Comparison of ENCODE assay signal across 16 cellular contexts in genomic region chr3:47022540-47023161, GRCh38. TPM values are rescaled to one million over a fixed set of nuclear protein-coding genes. Genes with fewer than 3 reads are reported as not detected.
A peak's percentile ranks its signal among the peaks of the same experiment; 100 is the strongest.
DNase-seq lines count a peak whose midpoint lies in the region; ATAC-seq and TF ChIP-seq lines count a peak whose summit lies in the region.
"Had no signal": no experiment of that assay in that cellular context is flagged by ENCODE, and none has a peak within 500 bp of the region (broad histone marks: within the 10 kb centered on the region; RNA-seq: fewer than 3 reads in every experiment).

No MANE protein-coding gene starts in this region.

- H3K27me3 Mint-ChIP-seq in HFFc6 (ENCODE audit: insufficient read depth): peaks cover 2% of the 10 kb centered on the region; the same call in 1 of the 2 replicates
- H3K27me3 Mint-ChIP-seq in activated CD4-positive, alpha-beta T cell treated with anti-CD3 and anti-CD28 coated beads, Interleukin-2, amount 10 ng/mL, durations not matched to agents 7 days and 5 days: no peaks in the 10 kb centered on the region
- H3K27me3 Mint-ChIP-seq in activated CD4-positive, alpha-beta memory T cell treated with anti-CD3 and anti-CD28 coated beads for 36 hours: no peaks in the 10 kb centered on the region
- H3K27me3 Mint-ChIP-seq: stimulated activated naive CD8-positive, alpha-beta T cell treated with anti-CD3 and anti-CD28 coated beads, Interleukin-15, Interleukin-2, amounts not matched to agents 100 ng/mL and 50 ng/mL, for 24 hours had no signal

- peak; percentile 14 for DNase-seq in AG20443 (ENCODE audit: low spot score)
- DNase-seq in HFFc6: no peak
- DNase-seq in adrenal gland: peak in 5 of 7 donors; percentile 35 to 74 (median 61)
- peak; percentile 60 for DNase-seq in left lobe of liver (ENCODE audit: low spot score)
- no peak for DNase-seq in activated CD4-positive, alpha-beta T cell treated with anti-CD3 and anti-CD28 coated beads, Interleukin-2, amount 10 ng/mL, durations not matched to agents 7 days and 5 days
- DNase-seq in SW480 (ENCODE audit: low spot score): no peak
- no peak for DNase-seq in activated CD4-positive, alpha-beta memory T cell treated with anti-CD3 and anti-CD28 coated beads for 36 hours
- no peak for DNase-seq in lower leg skin (ENCODE audit: low spot score in 2 of 2)
- DNase-seq: activated CD4-positive, alpha-beta T cell treated with anti-CD3 and anti-CD28 coated beads for 48 hours; activated naive CD4-positive, alpha-beta T cell; Caco-2; effector CD8-positive, alpha-beta T cell; NCI-H1694 treated with DMSO at 0.1 percent for 48 hours; stimulated activated CD4-positive, alpha-beta T cell treated with anti-CD3 and anti-CD28 coated beads, Interleukin-1b, Interleukin-23, amount 100 ng/mL, for 48 hours had no signal

- peaks cover 0 to 22% of the 10 kb centered on the region in 2 donors for H3K36me3 ChIP-seq in adrenal gland (replicated peaks in 1 of 2)

- no peak overlapping the region for H3K4me3 ChIP-seq in adrenal gland
- H3K4me3 ChIP-seq in lower leg skin (ENCODE audit: low read depth, poor library complexity, severe bottlenecking): no peak overlapping the region

- WGBS in adrenal gland, 4 donors: 49 to 67% (median 56%) methylated on average over 3 of the region's 3 CpGs
- 65 to 68% methylated on average over 3 of the region's 3 CpGs for WGBS in lower leg skin, 2 donors

- no peaks in the 10 kb centered on the region for H3K27me3 ChIP-seq in adrenal gland

- CTCF ChIA-PET in activated CD4-positive, alpha-beta T cell treated with anti-CD3 and anti-CD28 coated beads, Interleukin-2, amount 10 ng/mL, durations not matched to agents 7 days and 5 days (lab: Charles Lee): interaction anchor here (0.5 to 1.4 kb wide), 5 partner anchors 10 to 399 kb away, joined by 3 to 4 read pairs (median 3); no protein-coding TSS in a partner anchor
- CTCF ChIA-PET in activated CD4-positive, alpha-beta memory T cell treated with anti-CD3 and anti-CD28 coated beads for 36 hours (lab: Charles Lee): interaction anchor here (0.6 to 1.1 kb wide), 2 partner anchors 24 to 68 kb away, joined by 3 to 4 read pairs; no protein-coding TSS in a partner anchor

- TF ChIP-seq CTCF in HFFc6 (IDR thresholded peaks at IDR 0.05) (no peak), adrenal gland (IDR thresholded peaks at IDR 0.05) (no peak), lower leg skin (IDR thresholded peaks at IDR 0.05) (no peak)

- H3K9me3 Mint-ChIP-seq in HFFc6: no peaks in the 10 kb centered on the region
- no peaks in the 10 kb centered on the region for H3K9me3 Mint-ChIP-seq in activated CD4-positive, alpha-beta T cell treated with anti-CD3 and anti-CD28 coated beads, Interleukin-2, amount 10 ng/mL, durations not matched to agents 7 days and 5 days
- no peaks in the 10 kb centered on the region for H3K9me3 Mint-ChIP-seq in activated CD4-positive, alpha-beta memory T cell treated with anti-CD3 and anti-CD28 coated beads for 36 hours
- H3K9me3 Mint-ChIP-seq: neural crest cell; stimulated activated naive CD8-positive, alpha-beta T cell treated with anti-CD3 and anti-CD28 coated beads, Interleukin-15, Interleukin-2, amounts not matched to agents 100 ng/mL and 50 ng/mL, for 24 hours had no signal

- no peaks in the 10 kb centered on the region for H3K9me3 ChIP-seq in adrenal gland (replicated peaks in 1 of 3)
- H3K9me3 ChIP-seq: Caco-2 had no signal

- no peak overlapping the region for H3K4me3 Mint-ChIP-seq in HFFc6
- H3K4me3 Mint-ChIP-seq in activated CD4-positive, alpha-beta T cell treated with anti-CD3 and anti-CD28 coated beads, Interleukin-2, amount 10 ng/mL, durations not matched to agents 7 days and 5 days: no peak overlapping the region
- no peak overlapping the region for H3K4me3 Mint-ChIP-seq in activated CD4-positive, alpha-beta memory T cell treated with anti-CD3 and anti-CD28 coated beads for 36 hours
- H3K4me3 Mint-ChIP-seq: neural crest cell; stimulated activated naive CD8-positive, alpha-beta T cell treated with anti-CD3 and anti-CD28 coated beads, Interleukin-15, Interleukin-2, amounts not matched to agents 100 ng/mL and 50 ng/mL, for 24 hours had no signal

- TF ChIP-seq POLR2A in adrenal gland (IDR thresholded peaks at IDR 0.05) (no peak), lower leg skin (IDR thresholded peaks at IDR 0.05) (no peak)

- peaks cover 0 to 25% of the 10 kb centered on the region in 2 donors for H3K4me1 ChIP-seq in adrenal gland (replicated peaks in 1 of 2)
- H3K4me1 ChIP-seq: Caco-2 had no signal

- POLR2A ChIA-PET in activated CD4-positive, alpha-beta T cell treated with anti-CD3 and anti-CD28 coated beads, Interleukin-2, amount 10 ng/mL, durations not matched to agents 7 days and 5 days (lab: Charles Lee): interaction anchor here (0.6 kb wide), 1 partner anchor 74 kb away, joined by 6 read pairs; no protein-coding TSS in a partner anchor
- POLR2A ChIA-PET in activated CD4-positive, alpha-beta memory T cell treated with anti-CD3 and anti-CD28 coated beads for 36 hours (lab: Charles Lee): interaction anchor here (0.6 kb wide), 1 partner anchor 17 kb away, joined by 7 read pairs; no protein-coding TSS in a partner anchor

- peaks cover 17% of the 10 kb centered on the region; the same call in 1 of the 2 replicates for H3K36me3 Mint-ChIP-seq in HFFc6 (ENCODE audit: low read depth)
- peaks cover 22% of the 10 kb centered on the region for H3K36me3 Mint-ChIP-seq in activated CD4-positive, alpha-beta T cell treated with anti-CD3 and anti-CD28 coated beads, Interleukin-2, amount 10 ng/mL, durations not matched to agents 7 days and 5 days (ENCODE audit: low read depth)
- H3K36me3 Mint-ChIP-seq in activated CD4-positive, alpha-beta memory T cell treated with anti-CD3 and anti-CD28 coated beads for 36 hours: peaks cover 9% of the 10 kb centered on the region

- peak; percentile 80 for ATAC-seq in left lobe of liver

- intact Hi-C loops in adrenal gland (cut with DNase I) (no loop called here), lower leg skin (cut with DNase I; ENCODE audit: low total_unique reads) (no loop called here)
- intact Hi-C loops in activated CD4-positive, alpha-beta memory T cell treated with anti-CD3 and anti-CD28 coated beads for 36 hours (cut with micrococcal nuclease): no loop called here

- H3K27ac Mint-ChIP-seq in HFFc6: peak overlapping the region; percentile 55
- no peak overlapping the region for H3K27ac Mint-ChIP-seq in activated CD4-positive, alpha-beta T cell treated with anti-CD3 and anti-CD28 coated beads, Interleukin-2, amount 10 ng/mL, durations not matched to agents 7 days and 5 days
- no peak overlapping the region for H3K27ac Mint-ChIP-seq in activated CD4-positive, alpha-beta memory T cell treated with anti-CD3 and anti-CD28 coated beads for 36 hours
- H3K27ac Mint-ChIP-seq: stimulated activated naive CD8-positive, alpha-beta T cell treated with anti-CD3 and anti-CD28 coated beads, Interleukin-15, Interleukin-2, amounts not matched to agents 100 ng/mL and 50 ng/mL, for 24 hours had no signal

- H3K4me1 Mint-ChIP-seq in HFFc6 (ENCODE audit: low read depth): peaks cover 60% of the 10 kb centered on the region
- H3K4me1 Mint-ChIP-seq in activated CD4-positive, alpha-beta T cell treated with anti-CD3 and anti-CD28 coated beads, Interleukin-2, amount 10 ng/mL, durations not matched to agents 7 days and 5 days: peaks cover 40% of the 10 kb centered on the region
- H3K4me1 Mint-ChIP-seq in activated CD4-positive, alpha-beta memory T cell treated with anti-CD3 and anti-CD28 coated beads for 36 hours (ENCODE audit: low read depth): peaks cover 56% of the 10 kb centered on the region
- H3K4me1 Mint-ChIP-seq: neural crest cell had no signal

- H3K27ac ChIP-seq in adrenal gland: peak overlapping the region in 3 of 5 donors; percentile 0 to 29 (median 21)

RNA-seq across cellular contexts. Expression of gene NBEAL2, which starts 43.2 kb away (rescaled TPM):
- 1 to 10 TPM; 5.3 to 7.6 (median 5.8) TPM for total RNA-seq in HFFc6 (2021; fragmentation: NEBNext Ultra II Directional; extraction: Animal tissue kit (Norgen Biotek cat#: 25700))
- total RNA-seq in adrenal gland (10 to 100 TPM; 17.5 to 47.1 (median 29.0) TPM), left lobe of liver (12.2 TPM), lower leg skin (100 to 1,000 TPM; 176 to 519 (median 217) TPM)
- 100 to 1,000 TPM in 1 of 3 donors, 10 to 100 TPM in 2; 20.8 to 154 (median 71.6) TPM for polyA plus RNA-seq in adrenal gland
- 100 to 1,000 TPM; 194 to 212 TPM for total RNA-seq in activated CD4-positive, alpha-beta T cell treated with anti-CD3 and anti-CD28 coated beads, Interleukin-2, amount 10 ng/mL, durations not matched to agents 7 days and 5 days
- total RNA-seq in activated CD4-positive, alpha-beta memory T cell treated with anti-CD3 and anti-CD28 coated beads for 36 hours: 100 to 1,000 TPM; 114 to 117 TPM

RNA-seq across cellular contexts. Expression of gene CCDC12, which starts 46.1 kb away (rescaled TPM):
- total RNA-seq in HFFc6 (2021; fragmentation: NEBNext Ultra II Directional; extraction: Animal tissue kit (Norgen Biotek cat#: 25700)): 10 to 100 TPM; 21.3 to 27.9 (median 27.2) TPM
- total RNA-seq in adrenal gland: 10 to 100 TPM; 33.2 to 77.0 (median 65.9) TPM
- polyA plus RNA-seq in adrenal gland: 100 to 1,000 TPM in 2 of 3 donors, 10 to 100 TPM in 1; 72.0 to 145 (median 122) TPM
- total RNA-seq in left lobe of liver: 19.3 TPM
- 10 to 100 TPM; 48.7 to 56.1 TPM for total RNA-seq in activated CD4-positive, alpha-beta T cell treated with anti-CD3 and anti-CD28 coated beads, Interleukin-2, amount 10 ng/mL, durations not matched to agents 7 days and 5 days
- 10 to 100 TPM; 44.3 to 49.9 TPM for total RNA-seq in activated CD4-positive, alpha-beta memory T cell treated with anti-CD3 and anti-CD28 coated beads for 36 hours
- 100 to 1,000 TPM in 1 of 4 donors, 10 to 100 TPM in 3; 64.6 to 101 (median 82.5) TPM for total RNA-seq in lower leg skin

Comparison
In these comparisons a context has a peak if more than half of its experiments do, and no peak if none do; other contexts are left out.
1. DNase-seq: peak in AG20443 (single experiment), adrenal gland (5 of 7) and left lobe of liver (single experiment); none in HFFc6 (single experiment), activated CD4-positive, alpha-beta T cell treated with anti-CD3 and anti-CD28 coated beads, Interleukin-2, amount 10 ng/mL, durations not matched to agents 7 days and 5 days (single experiment), SW480 (single experiment), activated CD4-positive, alpha-beta memory T cell treated with anti-CD3 and anti-CD28 coated beads for 36 hours (single experiment) and lower leg skin (0 of 2).